Comparison of ENCODE assay signal across 12 cellular contexts in genomic region chr21:41765393-41765950, GRCh38. TPM values are rescaled to one million over a fixed set of nuclear protein-coding genes. Genes with fewer than 3 reads are reported as not detected.
DNase-seq lines count a peak whose midpoint lies in the region; ATAC-seq, FAIRE-seq and TF ChIP-seq lines count a peak whose summit lies in the region.
"Had no signal": no experiment of that assay in that cellular context is flagged by ENCODE, and none has a peak within 500 bp of the region (broad histone marks: within the 10 kb centered on the region; RNA-seq: fewer than 3 reads in every experiment).

No MANE protein-coding gene starts in this region.

- H3K36me3 Mint-ChIP-seq in astrocyte (ENCODE audit: low read depth, unreplicated experiment): peaks cover 3% of the 10 kb centered on the region

- peaks cover 0 to 10% of the 10 kb centered on the region in 2 experiments; a peak in 2 of 4 replicates for H3K4me1 ChIP-seq in SK-N-SH (ENCODE audit: control insufficient read depth in 1 of 2, insufficient read depth in 2 of 2, low read depth in 1 of 2, low read length in 1 of 2)
- peaks cover 36% of the 10 kb centered on the region for H3K4me1 ChIP-seq in astrocyte (ENCODE audit: insufficient read depth, low read length)

- peaks cover 63% of the 10 kb centered on the region for H3K27me3 Mint-ChIP-seq in astrocyte (ENCODE audit: low read depth, unreplicated experiment)
- peaks cover 93% of the 10 kb centered on the region for H3K27me3 Mint-ChIP-seq in stimulated activated naive CD8-positive, alpha-beta T cell treated with anti-CD3 and anti-CD28 coated beads, Interleukin-15, amount 100 ng/mL, for 72 hours

- H3K4me2 ChIP-seq in SK-N-SH (peak overlapping the region; percentile 77), astrocyte (ENCODE audit: low read length) (peak overlapping the region; percentile 88)

- no peaks in the 10 kb centered on the region for H4K20me1 ChIP-seq in SK-N-SH (ENCODE audit: insufficient read depth)
- H4K20me1 ChIP-seq in astrocyte (ENCODE audit: insufficient read depth, low read length): peaks cover 3% of the 10 kb centered on the region

- H3K79me2 ChIP-seq in SK-N-SH (ENCODE audit: insufficient read depth): peaks cover 16% of the 10 kb centered on the region; the same call in 1 of the 2 replicates
- peaks cover 3% of the 10 kb centered on the region for H3K79me2 ChIP-seq in astrocyte (ENCODE audit: insufficient read depth, low read length)

- peaks cover 14% of the 10 kb centered on the region for H3F3A ChIP-seq in SK-N-SH (replicated peaks; ENCODE audit: insufficient read depth)

- H3K9me2 ChIP-seq in SK-N-SH: no peaks in the 10 kb centered on the region

- POLR2A ChIA-PET in SK-N-SH (lab: Yijun Ruan, JAX): no interaction called here

- no peaks in the 10 kb centered on the region for H3K27me3 ChIP-seq in SK-N-SH (ENCODE audit: insufficient read depth)
- H3K27me3 ChIP-seq in astrocyte (ENCODE audit: insufficient read depth, low read length): peaks cover 38% of the 10 kb centered on the region

- 80% methylated on average over 14 of the region's 14 CpGs for WGBS in SK-N-SH (ENCODE audit: low lambda C conversion rate)

- H3K27ac Mint-ChIP-seq in astrocyte (ENCODE audit: unreplicated experiment): peak overlapping the region; percentile 26
- H3K27ac Mint-ChIP-seq in stimulated activated naive CD8-positive, alpha-beta T cell treated with anti-CD3 and anti-CD28 coated beads, Interleukin-15, amount 100 ng/mL, for 72 hours: no peak overlapping the region

- H3K9me3 ChIP-seq in SK-N-SH (no peaks in the 10 kb centered on the region), astrocyte (ENCODE audit: insufficient read depth, low read depth, low read length) (no peaks in the 10 kb centered on the region)

- peaks cover 20% of the 10 kb centered on the region for H3K4me1 Mint-ChIP-seq in astrocyte (ENCODE audit: low read depth, unreplicated experiment)
- H3K4me1 Mint-ChIP-seq in stimulated activated naive CD8-positive, alpha-beta T cell treated with anti-CD3 and anti-CD28 coated beads, Interleukin-15, amount 100 ng/mL, for 72 hours: peaks cover 52% of the 10 kb centered on the region

- peak overlapping the region; percentile 54 for H3K4me3 Mint-ChIP-seq in astrocyte (ENCODE audit: unreplicated experiment)
- H3K4me3 Mint-ChIP-seq in stimulated activated naive CD8-positive, alpha-beta T cell treated with anti-CD3 and anti-CD28 coated beads, Interleukin-15, amount 100 ng/mL, for 72 hours: peak overlapping the region; percentile 48 to 71

- H3K9me3 Mint-ChIP-seq in astrocyte (ENCODE audit: unreplicated experiment): peaks cover 12% of the 10 kb centered on the region
- H3K9me3 Mint-ChIP-seq in stimulated activated naive CD8-positive, alpha-beta T cell treated with anti-CD3 and anti-CD28 coated beads, Interleukin-15, amount 100 ng/mL, for 72 hours: no peaks in the 10 kb centered on the region

- ATAC-seq in SK-N-SH treated with all-trans-retinoic acid at 6 μM for 48 hours (no peak), HG02970 (IDR thresholded peaks at IDR 0.05; ENCODE audit: low FRiP score, unreplicated experiment) (no peak)
- ATAC-seq in stimulated activated naive CD8-positive, alpha-beta T cell treated with anti-CD3 and anti-CD28 coated beads, Interleukin-15, amount 100 ng/mL, for 72 hours: no peak

- no peak overlapping the region for H2AFZ ChIP-seq in SK-N-SH (ENCODE audit: low read depth)
- peak overlapping the region; percentile 36 for H2AFZ ChIP-seq in astrocyte (ENCODE audit: low read depth, low read length)

- no peaks in the 10 kb centered on the region for H3K36me3 ChIP-seq in SK-N-SH (replicated peaks in 1 of 2; ENCODE audit: control insufficient read depth in 1 of 2, insufficient read depth in 2 of 2, low read length in 1 of 2)
- H3K36me3 ChIP-seq in astrocyte (ENCODE audit: insufficient read depth, low read length): no peaks in the 10 kb centered on the region

- CTCF ChIA-PET in SK-N-SH (lab: Yijun Ruan, JAX): interaction anchor here (1.2 kb wide), 1 partner anchor 9 kb away, joined by 3 read pairs; no protein-coding TSS in a partner anchor

- no peak for FAIRE-seq in astrocyte (lab: Jason Lieb, UNC)

- TF ChIP-seq CTCF in SK-N-SH (IDR thresholded peaks at IDR 0.05) (no peak), astrocyte (IDR thresholded peaks at IDR 0.05; ENCODE audit: insufficient read depth, low read depth, low read length) (no peak)

- DNase-seq in SK-N-SH: no peak
- no peak for DNase-seq in astrocyte (ENCODE audit: low read depth)
- peak; percentile 38 for DNase-seq in left kidney (ENCODE audit: low read depth, low spot score)
- DNase-seq in stimulated activated naive CD8-positive, alpha-beta T cell treated with anti-CD3 and anti-CD28 coated beads, Interleukin-15, amount 100 ng/mL, for 72 hours: no peak
- DNase-seq in SW480 (ENCODE audit: low spot score): no peak
- no peak for DNase-seq in SHP77 (lab: John Stamatoyannopoulos, UW)
- DNase-seq: ACHN; activated naive CD4-positive, alpha-beta T cell; NCI-H2171 treated with DMSO at 0.1 percent for 48 hours had no signal

- no peak overlapping the region for H3K27ac ChIP-seq in SK-N-SH (ENCODE audit: low read depth in 2 of 2, low read length in 1 of 2)
- no peak overlapping the region for H3K27ac ChIP-seq in astrocyte (ENCODE audit: low read depth, low read length)

- H3K4me3 ChIP-seq in SK-N-SH (ENCODE audit: low read depth in 2 of 2, low read length in 1 of 2) (peak overlapping the region in 1 of 2 experiments; percentile 76; a peak in 3 of 4 replicates), astrocyte (ENCODE audit: insufficient read depth, low read depth, low read length) (peak overlapping the region; percentile 53)

- TF ChIP-seq EP300 in SK-N-SH (IDR thresholded peaks at IDR 0.05; ENCODE audit: borderline replicate concordance in 1 of 2, low read depth in 1 of 2, low read length in 1 of 2): no peak

- H3K9ac ChIP-seq in SK-N-SH (no peak overlapping the region), astrocyte (ENCODE audit: low read length) (peak overlapping the region; percentile 70)

- TF ChIP-seq RAD21 in SK-N-SH (IDR thresholded peaks at IDR 0.05; ENCODE audit: low read length): no peak

TF ChIP-seq in SK-N-SH, 30 proteins besides CTCF, POLR2A, EP300 and RAD21 (continues in another document):
- TF ChIP-seq SIN3A (IDR thresholded peaks at IDR 0.05; ENCODE audit: borderline replicate concordance, low read depth, low read length) (no peak), PBX3 (IDR thresholded peaks at IDR 0.05) (no peak), RCOR1 (IDR thresholded peaks at IDR 0.05; ENCODE audit: low read length) (no peak), FOXJ3 (CRISPR knock-in tag; IDR thresholded peaks at IDR 0.05) (no peak), MEF2A (IDR thresholded peaks at IDR 0.05; ENCODE audit: borderline replicate concordance, low read depth) (no peak), TEAD4 (IDR thresholded peaks at IDR 0.05; ENCODE audit: borderline replicate concordance, insufficient read depth) (no peak), POLR2AphosphoS5 (IDR thresholded peaks at IDR 0.05; ENCODE audit: low read depth, low read length) (no peak), USF1 (IDR thresholded peaks at IDR 0.05; ENCODE audit: borderline replicate concordance, low read depth) (no peak), GATA2 (CRISPR knock-in tag; IDR thresholded peaks at IDR 0.05) (no peak)

TF ChIP-seq in SK-N-SH treated with all-trans-retinoic acid at 6 μM for 48 hours, 23 proteins besides CTCF, POLR2A, EP300 and RAD21:
- TF ChIP-seq CSDC2 (CRISPR knock-in tag; IDR thresholded peaks at IDR 0.05) (no peak), TCF4 (CRISPR knock-in tag; IDR thresholded peaks at IDR 0.05; ENCODE audit: borderline replicate concordance) (no peak), ESRRG (CRISPR knock-in tag; IDR thresholded peaks at IDR 0.05) (no peak), ZNF70 (CRISPR knock-in tag; IDR thresholded peaks at IDR 0.05) (no peak), CSRNP3 (CRISPR knock-in tag; IDR thresholded peaks at IDR 0.05) (no peak), GLIS3 (CRISPR knock-in tag; IDR thresholded peaks at IDR 0.05) (no peak), RARB (CRISPR knock-in tag; IDR thresholded peaks at IDR 0.05) (no peak), ZNF565 (CRISPR knock-in tag; conservative IDR thresholded peaks at IDR 0.05; ENCODE audit: low read depth) (no peak), PPARA (CRISPR knock-in tag; IDR thresholded peaks at IDR 0.05; ENCODE audit: borderline replicate concordance) (no peak), PATZ1 (CRISPR knock-in tag; IDR thresholded peaks at IDR 0.05; ENCODE audit: borderline replicate concordance) (no peak), BACH2 (CRISPR knock-in tag; IDR thresholded peaks at IDR 0.05; ENCODE audit: borderline replicate concordance) (no peak), ZFP3 (CRISPR knock-in tag; IDR thresholded peaks at IDR 0.05) (no peak), ZC3H10 (CRISPR knock-in tag; IDR thresholded peaks at IDR 0.05) (no peak), OSR1 (CRISPR knock-in tag; IDR thresholded peaks at IDR 0.05) (no peak)

RNA-seq across cellular contexts. Expression of gene RIPK4, which starts 1.4 kb away (rescaled TPM):
- polyA plus RNA-seq in SK-N-SH (2012; rRNA removed): 7.0 and 11.0 TPM in 2 replicates
- polyA plus RNA-seq in SK-N-SH (2012; cell fraction: cytosol; rRNA removed): 4.2 and 5.7 TPM in 2 replicates
- 33.7 and 42.4 TPM in 2 replicates for polyA plus RNA-seq in SK-N-SH (2012; cell fraction: nucleus; rRNA removed)
- total RNA-seq in astrocyte: 1.1 and 1.8 TPM in 2 replicates
- polyA plus RNA-seq: neural cell had no signal
